ENCODE assay signal across 15 cellular contexts in the genomic region with DNA sequence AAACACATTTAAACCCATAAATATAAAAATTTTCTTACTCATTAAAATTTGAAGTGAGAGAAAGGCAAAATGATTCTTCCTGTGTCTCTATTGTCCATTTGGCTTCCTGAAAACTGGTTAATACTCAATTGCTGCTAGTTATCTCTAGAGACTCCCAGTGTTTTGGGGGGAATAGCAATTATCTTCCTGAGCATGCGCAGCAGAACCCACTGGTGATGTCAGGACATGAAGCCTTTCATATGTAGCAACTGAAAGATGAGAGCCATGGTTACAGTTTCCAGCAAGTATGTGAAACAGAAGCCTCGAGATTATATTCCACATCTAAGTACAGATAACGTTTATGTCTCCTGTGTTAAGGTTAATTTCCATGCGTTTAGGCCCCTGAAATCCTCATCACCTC.
DNase-seq lines count a peak whose midpoint lies in the region; ATAC-seq and TF ChIP-seq lines count a peak whose summit lies in the region.
"Had no signal": no experiment of that assay in that cellular context is flagged by ENCODE, and none has a peak within 500 bp of the region (broad histone marks: within the 10 kb centered on the region; RNA-seq: fewer than 3 reads in every experiment).

No MANE protein-coding gene starts in this region.

- H3K4me3 ChIP-seq in ACC112 (ENCODE audit: low read depth, low read length) (no peak overlapping the region), HUES48 (ENCODE audit: low read depth, low read length) (no peak overlapping the region), neuron (ENCODE audit: low read length) (no peak overlapping the region)
- H3K4me3 ChIP-seq: A549 had no signal

- H3K9ac ChIP-seq in HUES48 (ENCODE audit: low read depth, low read length): no peak overlapping the region

- peaks cover 26% of the 10 kb centered on the region for H3K4me1 Mint-ChIP-seq in brain
- no peaks in the 10 kb centered on the region for H3K4me1 Mint-ChIP-seq in activated T-helper 17 cell treated with anti-CD3 and anti-CD28 coated beads, Interleukin-2, amount 50 U/mL, for 72 hours
- H3K4me1 Mint-ChIP-seq: CD14-positive monocyte had no signal

- TF ChIP-seq CTCF in brain (conservative IDR thresholded peaks at IDR 0.05) (no peak), GM20000 (IDR thresholded peaks at IDR 0.05; ENCODE audit: extremely low read depth, missing control alignments) (no peak)

- no peaks in the 10 kb centered on the region for H3K9me3 Mint-ChIP-seq in brain
- H3K9me3 Mint-ChIP-seq in activated T-helper 17 cell treated with anti-CD3 and anti-CD28 coated beads, Interleukin-2, amount 50 U/mL, for 72 hours: no peaks in the 10 kb centered on the region
- H3K9me3 Mint-ChIP-seq: H9 had no signal

- H2AFZ ChIP-seq in ACC112 (ENCODE audit: low read length, unreplicated experiment) (peak overlapping the region; percentile 72), neuron (ENCODE audit: low read depth, low read length) (peak overlapping the region; percentile 74)

- H3K4me1 ChIP-seq in ACC112 (ENCODE audit: control insufficient read depth, insufficient read depth, low read length, unreplicated experiment) (no peaks in the 10 kb centered on the region), HUES48 (ENCODE audit: control insufficient read depth, insufficient read depth, low read length) (peaks cover 7% of the 10 kb centered on the region; the same call in 1 of the 2 replicates), neuron (ENCODE audit: insufficient read depth, low read length) (peaks cover 36% of the 10 kb centered on the region)
- H3K4me1 ChIP-seq: A549 had no signal

- peak overlapping the region in 1 of 5 experiments; percentile 7 for H3K4me3 Mint-ChIP-seq in brain
- H3K4me3 Mint-ChIP-seq in activated T-helper 17 cell treated with anti-CD3 and anti-CD28 coated beads, Interleukin-2, amount 50 U/mL, for 72 hours: no peak overlapping the region
- H3K4me3 Mint-ChIP-seq: CD14-positive monocyte; CD8-positive, alpha-beta T cell; H9 had no signal

- no peaks in the 10 kb centered on the region for H3K9me3 ChIP-seq in HUES48 (ENCODE audit: control insufficient read depth, insufficient read depth, low read length)
- H3K9me3 ChIP-seq in neuron (ENCODE audit: low read length): no peaks in the 10 kb centered on the region
- H3K9me3 ChIP-seq: A549 had no signal

- H3K27me3 ChIP-seq in ACC112 (ENCODE audit: insufficient read depth, low read length) (no peaks in the 10 kb centered on the region), HUES48 (ENCODE audit: control insufficient read depth, insufficient read depth, low read length) (no peaks in the 10 kb centered on the region), neuron (ENCODE audit: insufficient read depth, low read length) (no peaks in the 10 kb centered on the region)

- no peak for DNase-seq in GM20000 (ENCODE audit: low spot score)
- DNase-seq: CD8-positive, alpha-beta T cell; COR-L47; DMS153; DMS79 treated with DMSO at 0.1 percent for 48 hours; EL; GOT3; H9 had no signal

- H3K27ac ChIP-seq in ACC112 (ENCODE audit: low read depth, low read length) (no peak overlapping the region), HUES48 (ENCODE audit: low read depth, low read length) (peak overlapping the region; percentile 7)
- H3K27ac ChIP-seq: A549 had no signal

- H3K27me3 Mint-ChIP-seq in brain: peaks cover 3% of the 10 kb centered on the region
- H3K27me3 Mint-ChIP-seq in activated T-helper 17 cell treated with anti-CD3 and anti-CD28 coated beads, Interleukin-2, amount 50 U/mL, for 72 hours: no peaks in the 10 kb centered on the region

- H3K79me2 ChIP-seq in ACC112 (ENCODE audit: control insufficient read depth, insufficient read depth, low read length, unreplicated experiment): no peaks in the 10 kb centered on the region

- ATAC-seq in activated T-helper 17 cell treated with anti-CD3 and anti-CD28 coated beads, Interleukin-2, amount 50 U/mL, for 72 hours (replicated peaks): no peak
- ATAC-seq: A549; CD8-positive, alpha-beta T cell had no signal

- H3K36me3 Mint-ChIP-seq in brain: no peaks in the 10 kb centered on the region
- H3K36me3 Mint-ChIP-seq in activated T-helper 17 cell treated with anti-CD3 and anti-CD28 coated beads, Interleukin-2, amount 50 U/mL, for 72 hours (ENCODE audit: low read depth): no peaks in the 10 kb centered on the region
- H3K36me3 Mint-ChIP-seq: CD14-positive monocyte; CD8-positive, alpha-beta T cell had no signal

- H3K36me3 ChIP-seq in ACC112 (ENCODE audit: insufficient read depth, low read length) (no peaks in the 10 kb centered on the region), HUES48 (ENCODE audit: control insufficient read depth, insufficient read depth, low read length) (no peaks in the 10 kb centered on the region), neuron (ENCODE audit: insufficient read depth, low read length) (no peaks in the 10 kb centered on the region)

- peak overlapping the region in 3 of 5 experiments; percentile 32 to 86 (median 52) for H3K27ac Mint-ChIP-seq in brain
- H3K27ac Mint-ChIP-seq in activated T-helper 17 cell treated with anti-CD3 and anti-CD28 coated beads, Interleukin-2, amount 50 U/mL, for 72 hours: no peak overlapping the region
- H3K27ac Mint-ChIP-seq: CD14-positive monocyte; CD8-positive, alpha-beta T cell had no signal
